ENCODE assay signal across 8 cellular contexts in genomic region chr13:33817843-33818661, GRCh38. TPM values are rescaled to one million over a fixed set of nuclear protein-coding genes. Genes with fewer than 3 reads are reported as not detected.
A peak's percentile ranks its signal among the peaks of the same experiment; 100 is the strongest.
DNase-seq lines count a peak whose midpoint lies in the region; ATAC-seq and TF ChIP-seq lines count a peak whose summit lies in the region.

TSS of gene RFC3 (plus strand) at chr13:33818149. CDS start at chr13:33818179, 30 bp downstream.

- peak within 1 kb of the TSS; percentile 91 for H3K27ac Mint-ChIP-seq in T-helper 1 cell treated with Interleukin-12 subunit alpha and Interleukin-12 subunit beta and Interleukin-4 antibody, amounts not matched to agents 30 μg/mL and 1 μg/mL, for 36 hours
- peak within 1 kb of the TSS; percentile 97 for H3K27ac Mint-ChIP-seq in progenitor cell of endocrine pancreas

- peaks cover 25% of the 10 kb centered on the region for H3K4me1 Mint-ChIP-seq in T-helper 1 cell treated with Interleukin-12 subunit alpha and Interleukin-12 subunit beta and Interleukin-4 antibody, amounts not matched to agents 30 μg/mL and 1 μg/mL, for 36 hours (ENCODE audit: low read depth)
- peaks cover 10% of the 10 kb centered on the region for H3K4me1 Mint-ChIP-seq in progenitor cell of endocrine pancreas (ENCODE audit: low read depth)

- H3K9me3 Mint-ChIP-seq in T-helper 1 cell treated with Interleukin-12 subunit alpha and Interleukin-12 subunit beta and Interleukin-4 antibody, amounts not matched to agents 30 μg/mL and 1 μg/mL, for 36 hours: no peaks in the 10 kb centered on the region
- H3K9me3 Mint-ChIP-seq in progenitor cell of endocrine pancreas (ENCODE audit: low read depth): no peaks in the 10 kb centered on the region

- TF ChIP-seq CTCF in GM13976 (IDR thresholded peaks at IDR 0.05; ENCODE audit: borderline replicate concordance, control extremely low read depth, extremely low read depth, insufficient read depth, missing control alignments) (no peak), progenitor cell of endocrine pancreas (IDR thresholded peaks at IDR 0.05; ENCODE audit: unreplicated experiment) (no peak)

- in situ Hi-C loops in GM13976 (cut with MboI; ENCODE audit: low sequenced_read_pairs, unreplicated experiment): no loop called here

- H3K4me1 ChIP-seq in urinary bladder (ENCODE audit: insufficient read depth): no peaks in the 10 kb centered on the region

- H3K27ac ChIP-seq in urinary bladder (ENCODE audit: low read depth): no peak within 1 kb of the TSS

- ATAC-seq in HG02870 (IDR thresholded peaks at IDR 0.05; ENCODE audit: unreplicated experiment): peak; percentile 88
- peak; percentile 98 to 99 for ATAC-seq in left cardiac atrium

- peak within 1 kb of the TSS; percentile 84 for H3K4me3 ChIP-seq in urinary bladder (ENCODE audit: low read depth, low read length)

- H3K4me3 Mint-ChIP-seq in T-helper 1 cell treated with Interleukin-12 subunit alpha and Interleukin-12 subunit beta and Interleukin-4 antibody, amounts not matched to agents 30 μg/mL and 1 μg/mL, for 36 hours: peak within 1 kb of the TSS; percentile 96
- H3K4me3 Mint-ChIP-seq in progenitor cell of endocrine pancreas (ENCODE audit: low read depth): peak within 1 kb of the TSS; percentile 89

- H3K27me3 Mint-ChIP-seq in T-helper 1 cell treated with Interleukin-12 subunit alpha and Interleukin-12 subunit beta and Interleukin-4 antibody, amounts not matched to agents 30 μg/mL and 1 μg/mL, for 36 hours (ENCODE audit: low read depth): no peaks in the 10 kb centered on the region
- peaks cover 9% of the 10 kb centered on the region for H3K27me3 Mint-ChIP-seq in progenitor cell of endocrine pancreas

- no peaks in the 10 kb centered on the region for H3K36me3 ChIP-seq in urinary bladder (ENCODE audit: insufficient read depth)

- under 1% methylated on average over 52 of the region's 52 CpGs for WGBS in urinary bladder

- peaks cover 12% of the 10 kb centered on the region for H3K36me3 Mint-ChIP-seq in T-helper 1 cell treated with Interleukin-12 subunit alpha and Interleukin-12 subunit beta and Interleukin-4 antibody, amounts not matched to agents 30 μg/mL and 1 μg/mL, for 36 hours (ENCODE audit: low read depth)
- no peaks in the 10 kb centered on the region for H3K36me3 Mint-ChIP-seq in progenitor cell of endocrine pancreas (ENCODE audit: insufficient read depth)

- peak; percentile 90 for DNase-seq in GM13976 (ENCODE audit: low spot score)
- peak; percentile 30 for DNase-seq in NCI-H1694 (lab: John Stamatoyannopoulos, UW)
- peak; percentile 11 to 93 (median 81) for DNase-seq in amygdala (lab: John Stamatoyannopoulos, UW)
- peak; percentile 96 for DNase-seq in left cardiac atrium
- DNase-seq in progenitor cell of endocrine pancreas (ENCODE audit: low spot score, unreplicated experiment): peak; percentile 82

- intact Hi-C loops in left cardiac atrium (cut with DNase I): no loop called here

RNA-seq across cellular contexts. Expression of gene RFC3, which starts in this region (rescaled TPM):
- total RNA-seq in left cardiac atrium (1 to 10 TPM; 5.2 to 5.6 TPM), progenitor cell of endocrine pancreas (21.1 and 23.6 TPM in 2 replicates), urinary bladder (25.7 TPM)
- polyA plus RNA-seq in urinary bladder: 6.0 TPM

Comparison
In these comparisons a context has a peak if more than half of its experiments do, and no peak if none do; other contexts are left out.
1. DNase-seq: peak in every context shown above with its lines; median percentile 96 in left cardiac atrium; 90 in GM13976; 82 in progenitor cell of endocrine pancreas; 81 in amygdala; 30 in NCI-H1694.